In genomic region chr15:26806161-26806560, GRCh38 we compare ENCODE assay signal across 18 cellular contexts. TPM values are rescaled to one million over a fixed set of nuclear protein-coding genes. Genes with fewer than 3 reads are reported as not detected.
"Had no signal": no experiment of that assay in that cellular context is flagged by ENCODE, and none has a peak within 500 bp of the region (broad histone marks: within the 10 kb centered on the region; RNA-seq: fewer than 3 reads in every experiment).

No MANE protein-coding gene starts in this region.

- H3K4me1 Mint-ChIP-seq: activated CD8-positive, alpha-beta memory T cell treated with anti-CD3 and anti-CD28 coated beads, Interleukin-2, amount 10 ng/mL, durations not matched to agents 7 days and 5 days; neural crest cell; stimulated activated naive B cell treated with anti-CD40 and anti-IgM and Interleukin-4, amounts not matched to agents 10 μg/mL and 1 μg/mL and 100 μg/mL, for 72 hours had no signal

- H3K27me3 Mint-ChIP-seq: activated CD8-positive, alpha-beta memory T cell treated with anti-CD3 and anti-CD28 coated beads, Interleukin-2, amount 10 ng/mL, durations not matched to agents 7 days and 5 days; stimulated activated naive B cell treated with anti-CD40 and anti-IgM and Interleukin-4, amounts not matched to agents 10 μg/mL and 1 μg/mL and 100 μg/mL, for 72 hours had no signal

- H3K36me3 Mint-ChIP-seq: activated CD8-positive, alpha-beta memory T cell treated with anti-CD3 and anti-CD28 coated beads, Interleukin-2, amount 10 ng/mL, durations not matched to agents 7 days and 5 days; stimulated activated naive B cell treated with anti-CD40 and anti-IgM and Interleukin-4, amounts not matched to agents 10 μg/mL and 1 μg/mL and 100 μg/mL, for 72 hours had no signal

- H3K4me3 Mint-ChIP-seq: activated CD8-positive, alpha-beta memory T cell treated with anti-CD3 and anti-CD28 coated beads, Interleukin-2, amount 10 ng/mL, durations not matched to agents 7 days and 5 days; neural crest cell; stimulated activated naive B cell treated with anti-CD40 and anti-IgM and Interleukin-4, amounts not matched to agents 10 μg/mL and 1 μg/mL and 100 μg/mL, for 72 hours had no signal

- DNase-seq: activated CD4-positive, alpha-beta T cell treated with anti-CD3 and anti-CD28 coated beads for 1 hour; activated CD4-positive, alpha-beta T cell treated with anti-CD3 and anti-CD28 coated beads, Interleukin-2, amount 50 U/mL, for 4 hours; activated CD8-positive, alpha-beta memory T cell treated with anti-CD3 and anti-CD28 coated beads, Interleukin-2, amount 10 ng/mL, durations not matched to agents 7 days and 5 days; activated naive CD4-positive, alpha-beta T cell treated with anti-CD3 and anti-CD28 coated beads, Interleukin-2, amount 50 U/mL, for 16 hours; activated T-cell treated with anti-CD3 and anti-CD28 coated beads, Interleukin-2, amount 50 U/mL, for 1 hour; lower lobe of right lung; ovary; stimulated activated CD4-positive, alpha-beta T cell treated with anti-CD3 and anti-CD28 coated beads, Interleukin-15, amount 100 ng/mL, for 24 hours; stimulated activated CD4-positive, alpha-beta T cell treated with anti-CD3 and anti-CD28 coated beads, Interleukin-4, amount 100 ng/mL, for 1 hour; stimulated activated naive B cell treated with anti-CD40 and anti-IgM and Interleukin-4, amounts not matched to agents 10 μg/mL and 1 μg/mL and 100 μg/mL, for 72 hours; substantia nigra; T-helper 1 cell; T1000; trophoblast cell had no signal

- H3K36me3 ChIP-seq: lower lobe of right lung, ovary had no signal

- H3K27me3 ChIP-seq: ovary had no signal

- H3K9me3 ChIP-seq: lower lobe of right lung, ovary had no signal

- H3K27ac Mint-ChIP-seq: activated CD8-positive, alpha-beta memory T cell treated with anti-CD3 and anti-CD28 coated beads, Interleukin-2, amount 10 ng/mL, durations not matched to agents 7 days and 5 days; activated T-helper 2 cell treated with anti-CD3 and anti-CD28 coated beads, Interferon-gamma antibody, Interleukin-2, Interleukin-4, amounts not matched to agents 10 μg/mL and 5 μg/mL and 100 μg/mL, durations not matched to agents 14 hours and 24 hours and 36 hours; stimulated activated naive B cell treated with anti-CD40 and anti-IgM and Interleukin-4, amounts not matched to agents 10 μg/mL and 1 μg/mL and 100 μg/mL, for 72 hours had no signal

- H3K4me1 ChIP-seq: lower lobe of right lung had no signal

- ATAC-seq: activated CD8-positive, alpha-beta memory T cell treated with anti-CD3 and anti-CD28 coated beads, Interleukin-2, amount 10 ng/mL, durations not matched to agents 7 days and 5 days; lower lobe of right lung; stimulated activated naive B cell treated with anti-CD40 and anti-IgM and Interleukin-4, amounts not matched to agents 10 μg/mL and 1 μg/mL and 100 μg/mL, for 72 hours had no signal

- H3K27ac ChIP-seq: epithelial cell of prostate, lower lobe of right lung, ovary had no signal

- H3K4me3 ChIP-seq: lower lobe of right lung, ovary had no signal

RNA-seq across cellular contexts. Expression of gene GABRB3, which starts 33.3 kb away (rescaled TPM):
- total RNA-seq: activated CD8-positive, alpha-beta memory T cell treated with anti-CD3 and anti-CD28 coated beads, Interleukin-2, amount 10 ng/mL, durations not matched to agents 7 days and 5 days; activated T-helper 2 cell treated with anti-CD3 and anti-CD28 coated beads, Interferon-gamma antibody, Interleukin-2, Interleukin-4, amounts not matched to agents 10 μg/mL and 5 μg/mL and 100 μg/mL, durations not matched to agents 14 hours and 24 hours and 36 hours; myocyte had no signal
